Comparison of ENCODE assay signal across 20 cellular contexts in the genomic region with DNA sequence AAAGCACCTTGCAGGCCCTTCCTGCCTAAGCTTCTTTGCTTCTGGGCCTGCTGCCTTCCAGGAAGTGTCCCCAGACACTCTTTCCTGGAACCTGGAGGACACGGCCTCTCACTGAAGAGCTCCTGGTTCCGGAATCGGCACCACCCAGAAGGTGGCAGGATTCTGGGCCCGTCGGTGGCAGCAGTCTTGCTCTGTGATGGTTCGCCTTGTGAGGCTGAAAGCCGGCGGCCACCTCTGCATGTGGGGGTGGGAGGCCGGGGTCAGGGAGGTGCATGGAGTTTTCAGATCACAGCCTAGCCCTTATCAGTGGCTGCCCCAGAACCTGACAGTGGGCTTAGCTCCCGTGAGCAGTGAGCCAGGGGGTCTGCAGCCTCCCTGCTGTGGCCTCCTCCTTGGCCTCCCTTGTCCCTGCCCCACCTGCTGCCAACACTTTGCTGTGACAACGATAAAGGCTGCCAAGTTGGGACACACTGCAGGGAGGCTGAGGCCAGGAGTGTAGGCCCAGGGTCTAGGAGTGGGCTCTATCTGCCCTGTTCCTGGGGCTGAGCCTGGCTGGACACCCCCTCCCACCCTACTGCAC. TPM values are rescaled to one million over a fixed set of nuclear protein-coding genes. Genes with fewer than 3 reads are reported as not detected.
A peak's percentile ranks its signal among the peaks of the same experiment; 100 is the strongest.
DNase-seq lines count a peak whose midpoint lies in the region; FAIRE-seq and TF ChIP-seq lines count a peak whose summit lies in the region.
"Had no signal": no experiment of that assay in that cellular context is flagged by ENCODE, and none has a peak within 500 bp of the region (broad histone marks: within the 10 kb centered on the region; RNA-seq: fewer than 3 reads in every experiment).

No MANE protein-coding gene starts in this region.

- peak; percentile 45 for DNase-seq in H7
- no peak for DNase-seq in PC-9
- DNase-seq in kidney = peak; percentile 37
- DNase-seq in osteoblast (ENCODE audit: insufficient read length, low spot score, missing footprints) = peak; percentile 37
- no peak for DNase-seq in stimulated activated CD4-positive, alpha-beta T cell treated with anti-CD3 and anti-CD28 coated beads, Interleukin-4, amount 100 ng/mL, for 24 hours
- DNase-seq in AG20443 (ENCODE audit: low spot score) = no peak
- no peak for DNase-seq in HPDE6-E6E7 (ENCODE audit: extremely low spot score)
- no peak for DNase-seq in RPMI8226
- DNase-seq: CD4-positive, CD25-positive, alpha-beta regulatory T cell; EL; GF-D8; NCI-H1105 treated with DMSO at 0.1 percent for 48 hours; NCI-H1694; NCI-H446; NCI-H526; OCI-M1; SJCRH30 had no signal

- no peaks in the 10 kb centered on the region for H3K9me2 ChIP-seq in PC-9 (ENCODE audit: insufficient read depth)

- no peak for FAIRE-seq in kidney (lab: Jason Lieb, UNC)
- FAIRE-seq: HTR-8/SVneo had no signal

- H3K27me3 ChIP-seq in H7 (ENCODE audit: control insufficient read depth, insufficient read depth, low read length) (no peaks in the 10 kb centered on the region), PC-9 (ENCODE audit: insufficient read depth, low read depth) (no peaks in the 10 kb centered on the region), osteoblast (ENCODE audit: insufficient read depth, low read length) (no peaks in the 10 kb centered on the region)
- H3K27me3 ChIP-seq: SJCRH30 had no signal

- intact Hi-C loops in PC-9 (cut with micrococcal nuclease; ENCODE audit: unreplicated experiment) = loop anchor here (2.0 to 5.0 kb wide), 2 partner anchors 15 to 192 kb away; no protein-coding TSS in a partner anchor
- intact Hi-C loops in kidney (cut with DNase I) = no loop called here

- peak overlapping the region; percentile 65 for H3K4me2 ChIP-seq in PC-9
- no peak overlapping the region for H3K4me2 ChIP-seq in osteoblast (ENCODE audit: insufficient read depth, low read length)

- H4K20me1 ChIP-seq in PC-9 (ENCODE audit: insufficient read depth) = no peaks in the 10 kb centered on the region
- no peaks in the 10 kb centered on the region for H4K20me1 ChIP-seq in osteoblast (ENCODE audit: insufficient read depth, low read length)

- peaks cover 46% of the 10 kb centered on the region for H3K4me1 ChIP-seq in PC-9 (replicated peaks; ENCODE audit: insufficient read depth)
- H3K4me1 ChIP-seq in kidney (ENCODE audit: control insufficient read depth in 1 of 2, insufficient read depth in 1 of 2, low read depth in 1 of 2, low read length in 2 of 2) = no peaks in the 10 kb centered on the region
- peaks cover 20% of the 10 kb centered on the region for H3K4me1 ChIP-seq in osteoblast (ENCODE audit: insufficient read depth, low read length)
- H3K4me1 ChIP-seq: HAP-1 had no signal

- peak overlapping the region; percentile 51; the same call in 1 of the 2 replicates for H2AFZ ChIP-seq in PC-9
- no peak overlapping the region for H2AFZ ChIP-seq in osteoblast (ENCODE audit: low read length)

- peaks cover 33% of the 10 kb centered on the region; the same call in 1 of the 2 replicates for H3F3A ChIP-seq in PC-9 (ENCODE audit: insufficient read depth, low read depth)

- CTCF ChIA-PET in PC-9 (lab: Charles Lee) = no interaction called here

- H3K9ac ChIP-seq in kidney (ENCODE audit: low read length in 2 of 2) = no peak overlapping the region

- POLR2A ChIA-PET in PC-9 (lab: Charles Lee; ENCODE audit: unreplicated experiment) = interaction anchor here (0.6 kb wide), 2 partner anchors 24 to 77 kb away, joined by 3 to 4 read pairs; no protein-coding TSS in a partner anchor

- H3K4me3 ChIP-seq in H7 (ENCODE audit: insufficient read depth, low read depth, low read length) (no peak overlapping the region), PC-9 (no peak overlapping the region), kidney (ENCODE audit: low read length in 2 of 2) (no peak overlapping the region), osteoblast (ENCODE audit: insufficient read depth, low read length) (no peak overlapping the region)
- H3K4me3 ChIP-seq: HAP-1, SJCRH30 had no signal

- peak overlapping the region; percentile 98 for H3K27ac ChIP-seq in PC-9
- H3K27ac ChIP-seq in kidney (ENCODE audit: low read depth in 2 of 2, low read length in 2 of 2) = no peak overlapping the region
- no peak overlapping the region for H3K27ac ChIP-seq in osteoblast (ENCODE audit: low read depth, low read length)
- H3K27ac ChIP-seq: SJCRH30 had no signal

- BruUV-seq in PC-9 (replicated peaks; lab: Mats Ljungman, UMichigan) = TSS peak; percentile 46

- H3K9me3 ChIP-seq in PC-9 (ENCODE audit: insufficient read depth, low read depth) (no peaks in the 10 kb centered on the region), kidney (ENCODE audit: control insufficient read depth in 1 of 2, low read length in 2 of 2) (no peaks in the 10 kb centered on the region), osteoblast (ENCODE audit: low read depth, low read length) (no peaks in the 10 kb centered on the region)
- H3K9me3 ChIP-seq: HAP-1, SJCRH30 had no signal

- no peaks in the 10 kb centered on the region for H3K79me2 ChIP-seq in PC-9 (ENCODE audit: low read depth)
- no peaks in the 10 kb centered on the region for H3K79me2 ChIP-seq in osteoblast (ENCODE audit: insufficient read depth, low read length)

- TF ChIP-seq CTCF in PC-9 (conservative IDR thresholded peaks at IDR 0.05) (no peak), kidney (IDR thresholded peaks at IDR 0.05; ENCODE audit: borderline replicate concordance, extremely low read depth, insufficient read depth) (no peak), osteoblast (IDR thresholded peaks at IDR 0.05; ENCODE audit: extremely low read depth, low read depth, low read length) (no peak)

- H3K36me3 ChIP-seq in H7 (replicated peaks; ENCODE audit: control insufficient read depth, insufficient read depth, low read length) (no peaks in the 10 kb centered on the region), PC-9 (ENCODE audit: low read depth) (no peaks in the 10 kb centered on the region), kidney (ENCODE audit: control insufficient read depth in 1 of 2, insufficient read depth in 2 of 2, low read length in 2 of 2) (no peaks in the 10 kb centered on the region), osteoblast (ENCODE audit: insufficient read depth, low read length) (no peaks in the 10 kb centered on the region)
- H3K36me3 ChIP-seq: HAP-1, SJCRH30 had no signal

RNA-seq across cellular contexts. Expression of a gene that starts 30.8 kb away (rescaled TPM):
- 1.5 and 1.7 TPM in 2 replicates for total RNA-seq in H7 (2014; rRNA removed; shearing (Covaris generic))
- total RNA-seq in PC-9 (2021) (56.6 and 68.2 TPM in 2 replicates), kidney (not detected), osteoblast (1.2 and 1.8 TPM in 2 replicates)
- polyA plus RNA-seq in kidney (ENCODE audit: insufficient read depth, low read depth, low replicate concordance) = not detected
- total RNA-seq: A673; CD4-positive, CD25-positive, alpha-beta regulatory T cell had no signal
- polyA plus RNA-seq: CD4-positive, CD25-positive, alpha-beta regulatory T cell had no signal

RNA-seq across cellular contexts. Expression of a gene that starts 43.1 kb away (rescaled TPM):
- 25.3 and 29.7 TPM in 2 replicates for total RNA-seq in H7 (2014; rRNA removed; shearing (Covaris generic))
- total RNA-seq in PC-9 (2021) (9.1 and 12.1 TPM in 2 replicates), kidney (2.6 TPM), osteoblast (21.2 and 44.5 TPM in 2 replicates)
- 1.2 TPM for polyA plus RNA-seq in kidney (ENCODE audit: insufficient read depth, low read depth, low replicate concordance)
- total RNA-seq: CD4-positive, CD25-positive, alpha-beta regulatory T cell had no signal
- polyA plus RNA-seq: CD4-positive, CD25-positive, alpha-beta regulatory T cell had no signal

Comparison
In these comparisons a context has a peak if more than half of its experiments do, and no peak if none do; other contexts are left out.
1. DNase-seq: peak in H7 (single experiment), kidney (single experiment) and osteoblast (single experiment); none in PC-9 (0 of 2), stimulated activated CD4-positive, alpha-beta T cell treated with anti-CD3 and anti-CD28 coated beads, Interleukin-4, amount 100 ng/mL, for 24 hours (single experiment), AG20443 (single experiment), HPDE6-E6E7 (single experiment) and RPMI8226 (single experiment).
2. RNA of a gene that starts 30.8 kb away (total RNA-seq): 56.6 to 68.2 TPM in PC-9; 1.2 to 1.8 TPM in osteoblast, 1.5 to 1.7 TPM in H7 and not detected in kidney (single experiment); every median in the first group is over 10 times any median in the second.